Comparison of ENCODE assay signal across 1 cellular context in the genomic region with DNA sequence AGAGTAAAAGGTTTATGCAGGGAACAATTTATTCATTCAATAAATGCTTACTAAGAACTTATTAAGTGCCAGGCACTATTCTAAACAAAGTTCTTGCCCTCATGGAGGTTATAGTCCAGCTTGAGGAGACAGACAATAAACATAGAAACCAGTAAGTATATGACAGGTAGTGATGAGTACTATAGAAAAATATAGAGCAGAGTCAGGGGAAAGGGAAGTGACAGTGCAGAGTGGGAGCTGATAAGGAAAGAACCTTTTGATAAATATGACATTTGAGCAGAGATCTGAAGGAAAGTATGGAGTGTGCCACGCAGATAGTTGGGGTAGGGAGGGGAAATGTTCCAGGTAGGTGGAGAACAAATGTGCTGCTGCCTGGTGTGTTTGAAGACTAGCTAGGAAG.
TF ChIP-seq lines count a peak whose summit lies in the region.

No MANE protein-coding gene starts in this region.

TF ChIP-seq in SK-N-SH treated with all-trans-retinoic acid at 6 μM for 48 hours, 23 proteins besides CTCF, POLR2A, EP300 and RAD21 (continued from another document):
- no peak for TF ChIP-seq TCF4 (CRISPR knock-in tag; IDR thresholded peaks at IDR 0.05; ENCODE audit: borderline replicate concordance)
- TF ChIP-seq TOX (CRISPR knock-in tag; IDR thresholded peaks at IDR 0.05; ENCODE audit: borderline replicate concordance) = no peak
- TF ChIP-seq, protein P1, sequence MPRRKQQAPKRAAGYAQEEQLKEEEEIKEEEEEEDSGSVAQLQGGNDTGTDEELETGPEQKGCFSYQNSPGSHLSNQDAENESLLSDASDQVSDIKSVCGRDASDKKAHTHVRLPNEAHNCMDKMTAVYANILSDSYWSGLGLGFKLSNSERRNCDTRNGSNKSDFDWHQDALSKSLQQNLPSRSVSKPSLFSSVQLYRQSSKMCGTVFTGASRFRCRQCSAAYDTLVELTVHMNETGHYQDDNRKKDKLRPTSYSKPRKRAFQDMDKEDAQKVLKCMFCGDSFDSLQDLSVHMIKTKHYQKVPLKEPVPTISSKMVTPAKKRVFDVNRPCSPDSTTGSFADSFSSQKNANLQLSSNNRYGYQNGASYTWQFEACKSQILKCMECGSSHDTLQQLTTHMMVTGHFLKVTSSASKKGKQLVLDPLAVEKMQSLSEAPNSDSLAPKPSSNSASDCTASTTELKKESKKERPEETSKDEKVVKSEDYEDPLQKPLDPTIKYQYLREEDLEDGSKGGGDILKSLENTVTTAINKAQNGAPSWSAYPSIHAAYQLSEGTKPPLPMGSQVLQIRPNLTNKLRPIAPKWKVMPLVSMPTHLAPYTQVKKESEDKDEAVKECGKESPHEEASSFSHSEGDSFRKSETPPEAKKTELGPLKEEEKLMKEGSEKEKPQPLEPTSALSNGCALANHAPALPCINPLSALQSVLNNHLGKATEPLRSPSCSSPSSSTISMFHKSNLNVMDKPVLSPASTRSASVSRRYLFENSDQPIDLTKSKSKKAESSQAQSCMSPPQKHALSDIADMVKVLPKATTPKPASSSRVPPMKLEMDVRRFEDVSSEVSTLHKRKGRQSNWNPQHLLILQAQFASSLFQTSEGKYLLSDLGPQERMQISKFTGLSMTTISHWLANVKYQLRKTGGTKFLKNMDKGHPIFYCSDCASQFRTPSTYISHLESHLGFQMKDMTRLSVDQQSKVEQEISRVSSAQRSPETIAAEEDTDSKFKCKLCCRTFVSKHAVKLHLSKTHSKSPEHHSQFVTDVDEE (CRISPR knock-in tag; IDR thresholded peaks at IDR 0.05) = no peak
- no peak for TF ChIP-seq ZFP3 (CRISPR knock-in tag; IDR thresholded peaks at IDR 0.05)
- TF ChIP-seq GLIS3 (CRISPR knock-in tag; IDR thresholded peaks at IDR 0.05) = no peak
- no peak for TF ChIP-seq ISL1 (CRISPR knock-in tag; IDR thresholded peaks at IDR 0.05)
- no peak for TF ChIP-seq ZNF70 (CRISPR knock-in tag; IDR thresholded peaks at IDR 0.05)
- no peak for TF ChIP-seq BACH2 (CRISPR knock-in tag; IDR thresholded peaks at IDR 0.05; ENCODE audit: borderline replicate concordance)
- TF ChIP-seq, protein P2, sequence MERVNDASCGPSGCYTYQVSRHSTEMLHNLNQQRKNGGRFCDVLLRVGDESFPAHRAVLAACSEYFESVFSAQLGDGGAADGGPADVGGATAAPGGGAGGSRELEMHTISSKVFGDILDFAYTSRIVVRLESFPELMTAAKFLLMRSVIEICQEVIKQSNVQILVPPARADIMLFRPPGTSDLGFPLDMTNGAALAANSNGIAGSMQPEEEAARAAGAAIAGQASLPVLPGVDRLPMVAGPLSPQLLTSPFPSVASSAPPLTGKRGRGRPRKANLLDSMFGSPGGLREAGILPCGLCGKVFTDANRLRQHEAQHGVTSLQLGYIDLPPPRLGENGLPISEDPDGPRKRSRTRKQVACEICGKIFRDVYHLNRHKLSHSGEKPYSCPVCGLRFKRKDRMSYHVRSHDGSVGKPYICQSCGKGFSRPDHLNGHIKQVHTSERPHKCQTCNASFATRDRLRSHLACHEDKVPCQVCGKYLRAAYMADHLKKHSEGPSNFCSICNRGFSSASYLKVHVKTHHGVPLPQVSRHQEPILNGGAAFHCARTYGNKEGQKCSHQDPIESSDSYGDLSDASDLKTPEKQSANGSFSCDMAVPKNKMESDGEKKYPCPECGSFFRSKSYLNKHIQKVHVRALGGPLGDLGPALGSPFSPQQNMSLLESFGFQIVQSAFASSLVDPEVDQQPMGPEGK (CRISPR knock-in tag; IDR thresholded peaks at IDR 0.05; ENCODE audit: borderline replicate concordance) = no peak
- no peak for TF ChIP-seq SNAI2 (CRISPR knock-in tag; IDR thresholded peaks at IDR 0.05)
- no peak for TF ChIP-seq ARNTL (CRISPR knock-in tag; IDR thresholded peaks at IDR 0.05; ENCODE audit: borderline replicate concordance, low read depth)
- no peak for TF ChIP-seq CREB5 (CRISPR knock-in tag; IDR thresholded peaks at IDR 0.05; ENCODE audit: low read depth)
- TF ChIP-seq ESRRG (CRISPR knock-in tag; IDR thresholded peaks at IDR 0.05) = no peak
